In genomic region chr3:194141415-194142155, GRCh38 we compare ENCODE assay signal across 8 cellular contexts.
A peak's percentile ranks its signal among the peaks of the same experiment; 100 is the strongest.
DNase-seq lines count a peak whose midpoint lies in the region; ATAC-seq lines count a peak whose summit lies in the region.

No MANE protein-coding gene starts in this region.

- H3K36me3 Mint-ChIP-seq in effector memory CD8-positive, alpha-beta T cell (ENCODE audit: insufficient read depth) = peaks cover 4% of the 10 kb centered on the region

- H3K9me3 Mint-ChIP-seq in effector memory CD8-positive, alpha-beta T cell = no peaks in the 10 kb centered on the region

- H3K4me3 Mint-ChIP-seq in effector memory CD8-positive, alpha-beta T cell = peak overlapping the region; percentile 59 to 67

- no peak overlapping the region for H3K27ac Mint-ChIP-seq in effector memory CD8-positive, alpha-beta T cell

- H3K27me3 Mint-ChIP-seq in effector memory CD8-positive, alpha-beta T cell = peaks cover 40 to 76% of the 10 kb centered on the region in 2 donors

- peak; percentile 39 for ATAC-seq in HG03103 (IDR thresholded peaks at IDR 0.05; ENCODE audit: low read depth, unreplicated experiment)
- peak; percentile 55 for ATAC-seq in effector memory CD8-positive, alpha-beta T cell (replicated peaks)

- DNase-seq in SIG-M5 treated with dmso at 0.1 percent for 504 hours (lab: John Stamatoyannopoulos, UW; ENCODE audit: unreplicated experiment) (peak; percentile 86), SIG-M5 (lab: John Stamatoyannopoulos, UW) (no peak), NCI-H524 (lab: John Stamatoyannopoulos, UW) (peak; percentile 49 to 82), medulla oblongata (ENCODE audit: extremely low spot score) (peak; percentile 85)
- DNase-seq in activated CD8-positive, alpha-beta memory T cell treated with anti-CD3 and anti-CD28 coated beads for 4 hours (ENCODE audit: low read depth in 2 of 2) = peak; percentile 31 to 51
- peak in 2 of 3 experiments; percentile 17 to 20 for DNase-seq in effector memory CD8-positive, alpha-beta T cell
- DNase-seq in stimulated activated CD4-positive, alpha-beta T cell treated with anti-CD3 and anti-CD28 coated beads, TNF-alpha, amount 100 ng/mL, for 4 hours (ENCODE audit: low read depth in 3 of 3) = peak; percentile 54 to 66 (median 60)

- peaks cover 14 to 16% of the 10 kb centered on the region in 2 donors for H3K4me1 Mint-ChIP-seq in effector memory CD8-positive, alpha-beta T cell (ENCODE audit: low read depth in 2 of 2)
